ENCODE assay signal across 26 cellular contexts in genomic region chr19:39004403-39004802, GRCh38. TPM values are rescaled to one million over a fixed set of nuclear protein-coding genes. Genes with fewer than 3 reads are reported as not detected.
"Had no signal": no experiment of that assay in that cellular context is flagged by ENCODE, and none has a peak within 500 bp of the region (broad histone marks: within the 10 kb centered on the region; RNA-seq: fewer than 3 reads in every experiment).

No MANE protein-coding gene starts in this region.

- H3K4me3 Mint-ChIP-seq: immature natural killer cell, mesothelial cell of epicardium had no signal

- H3K79me2 ChIP-seq: hepatocyte had no signal

- H2AFZ ChIP-seq: hepatocyte had no signal

- H3K4me1 Mint-ChIP-seq: immature natural killer cell, naive B cell had no signal

- H3K36me3 ChIP-seq: esophagus muscularis mucosa, gastroesophageal sphincter, heart left ventricle, left lung, lower lobe of right lung had no signal

- H3K9me3 ChIP-seq: esophagus muscularis mucosa, gastroesophageal sphincter, left lung, lower lobe of right lung, mucosa of descending colon had no signal

- FAIRE-seq: colon, endothelial cell of umbilical vein, frontal cortex, kidney had no signal

- H3K27ac Mint-ChIP-seq: mesothelial cell of epicardium, naive B cell had no signal

- H3K36me3 Mint-ChIP-seq: immature natural killer cell, mesothelial cell of epicardium, naive B cell had no signal

- H3K4me1 ChIP-seq: esophagus muscularis mucosa, foreskin keratinocyte, gastroesophageal sphincter, heart left ventricle, left lung, lower lobe of right lung had no signal

- DNase-seq: dermis blood vessel endothelial cell; dorsolateral prefrontal cortex; effector CD4-positive, alpha-beta T cell; effector memory CD4-positive, alpha-beta T cell; foreskin keratinocyte; heart left ventricle; hypothalamus; immature natural killer cell; islet precursor cell; kidney; kidney glomerular epithelial cell; left cardiac atrium; left lung; left ventricle myocardium superior; lower lobe of right lung; mesenchymal stem cell; mucosa of descending colon; naive B cell had no signal

- H3K4me2 ChIP-seq: hepatocyte had no signal

- ATAC-seq: foreskin keratinocyte, gastroesophageal sphincter, heart left ventricle, left cardiac atrium, left lung, left ventricle myocardium superior, lower lobe of right lung, mucosa of descending colon had no signal

- H3K27me3 ChIP-seq: dorsolateral prefrontal cortex, foreskin keratinocyte, hepatocyte, left lung had no signal

- H3K27ac ChIP-seq: coronary artery, dorsolateral prefrontal cortex, esophagus muscularis mucosa, foreskin keratinocyte, gastroesophageal sphincter, heart left ventricle, hepatocyte, left lung, lower lobe of right lung had no signal

- H3K4me3 ChIP-seq: coronary artery, dorsolateral prefrontal cortex, esophagus muscularis mucosa, gastroesophageal sphincter, heart left ventricle, hepatocyte, left lung, lower lobe of right lung, mucosa of descending colon had no signal

RNA-seq across cellular contexts. Expression of gene FBXO17, which starts 28.9 kb away (rescaled TPM):
- polyA plus RNA-seq: immature natural killer cell had no signal
